Comparison of ENCODE assay signal across 8 cellular contexts in genomic region chr6:125346143-125346925, GRCh38. TPM values are rescaled to one million over a fixed set of nuclear protein-coding genes. Genes with fewer than 3 reads are reported as not detected.
DNase-seq lines count a peak whose midpoint lies in the region; ATAC-seq and TF ChIP-seq lines count a peak whose summit lies in the region.

No MANE protein-coding gene starts in this region.

- peak overlapping the region; percentile 15 for H3K4me3 Mint-ChIP-seq in activated CD8-positive, alpha-beta T cell treated with anti-CD3 and anti-CD28 coated beads, Interleukin-2, amount 10 ng/mL, durations not matched to agents 7 days and 5 days
- H3K4me3 Mint-ChIP-seq in activated CD8-positive, alpha-beta T cell treated with anti-CD3 and anti-CD28 coated beads for 36 hours: no peak overlapping the region

- TF ChIP-seq EP300 in tibial nerve (IDR thresholded peaks at IDR 0.05): no peak

- no peaks in the 10 kb centered on the region for H3K4me1 Mint-ChIP-seq in activated CD8-positive, alpha-beta T cell treated with anti-CD3 and anti-CD28 coated beads, Interleukin-2, amount 10 ng/mL, durations not matched to agents 7 days and 5 days (ENCODE audit: low read depth)
- no peaks in the 10 kb centered on the region for H3K4me1 Mint-ChIP-seq in activated CD8-positive, alpha-beta T cell treated with anti-CD3 and anti-CD28 coated beads for 36 hours (ENCODE audit: low read depth)

- CTCF ChIA-PET in activated CD8-positive, alpha-beta T cell treated with anti-CD3 and anti-CD28 coated beads, Interleukin-2, amount 10 ng/mL, durations not matched to agents 7 days and 5 days (lab: Charles Lee): interaction anchor here (1.0 kb wide), 1 partner anchor 11 kb away, joined by 3 read pairs; no protein-coding TSS in a partner anchor
- CTCF ChIA-PET in activated CD8-positive, alpha-beta T cell treated with anti-CD3 and anti-CD28 coated beads for 36 hours (lab: Charles Lee): no interaction called here

- no peak for DNase-seq in activated CD8-positive, alpha-beta T cell treated with anti-CD3 and anti-CD28 coated beads, Interleukin-2, amount 10 ng/mL, durations not matched to agents 7 days and 5 days
- DNase-seq in activated CD8-positive, alpha-beta T cell treated with anti-CD3 and anti-CD28 coated beads for 36 hours: no peak
- no peak for DNase-seq in caudate nucleus (lab: John Stamatoyannopoulos, UW)
- DNase-seq in tibial nerve (ENCODE audit: low spot score in 2 of 2): no peak
- no peak for DNase-seq in mucosa of gallbladder (ENCODE audit: low spot score)
- DNase-seq in T-helper 9 cell: no peak
- DNase-seq in ACHN: no peak

- peaks cover 0 to 10% (median 0%) of the 10 kb centered on the region in 4 donors for H3K4me1 ChIP-seq in tibial nerve

- POLR2A ChIA-PET in activated CD8-positive, alpha-beta T cell treated with anti-CD3 and anti-CD28 coated beads, Interleukin-2, amount 10 ng/mL, durations not matched to agents 7 days and 5 days (lab: Charles Lee): no interaction called here
- POLR2A ChIA-PET in activated CD8-positive, alpha-beta T cell treated with anti-CD3 and anti-CD28 coated beads for 36 hours (lab: Charles Lee): interaction anchor here (0.6 kb wide), 1 partner anchor 851 kb away, joined by 3 read pairs; no protein-coding TSS in a partner anchor

- H3K27me3 ChIP-seq in tibial nerve: no peaks in the 10 kb centered on the region

- no peak for ATAC-seq in activated CD8-positive, alpha-beta T cell treated with anti-CD3 and anti-CD28 coated beads, Interleukin-2, amount 10 ng/mL, durations not matched to agents 7 days and 5 days
- no peak for ATAC-seq in activated CD8-positive, alpha-beta T cell treated with anti-CD3 and anti-CD28 coated beads for 36 hours
- peak; percentile 59 for ATAC-seq in HG03159 (IDR thresholded peaks at IDR 0.05; ENCODE audit: unreplicated experiment)

- WGBS in tibial nerve, 2 donors: 40 to 42% methylated on average over 13 of the region's 13 CpGs

- TF ChIP-seq CTCF in activated CD8-positive, alpha-beta T cell treated with anti-CD3 and anti-CD28 coated beads for 36 hours (IDR thresholded peaks at IDR 0.05): no peak
- no peak for TF ChIP-seq CTCF in tibial nerve (IDR thresholded peaks at IDR 0.05)

- peaks cover 11% of the 10 kb centered on the region for H3K27me3 Mint-ChIP-seq in activated CD8-positive, alpha-beta T cell treated with anti-CD3 and anti-CD28 coated beads, Interleukin-2, amount 10 ng/mL, durations not matched to agents 7 days and 5 days (ENCODE audit: low read depth)
- H3K27me3 Mint-ChIP-seq in activated CD8-positive, alpha-beta T cell treated with anti-CD3 and anti-CD28 coated beads for 36 hours: peaks cover 6% of the 10 kb centered on the region

- intact Hi-C loops in activated CD8-positive, alpha-beta T cell treated with anti-CD3 and anti-CD28 coated beads for 36 hours (cut with micrococcal nuclease): no loop called here

- H3K9me3 ChIP-seq in tibial nerve: no peaks in the 10 kb centered on the region

- no peaks in the 10 kb centered on the region for H3K9me3 Mint-ChIP-seq in activated CD8-positive, alpha-beta T cell treated with anti-CD3 and anti-CD28 coated beads, Interleukin-2, amount 10 ng/mL, durations not matched to agents 7 days and 5 days (ENCODE audit: insufficient read depth)
- H3K9me3 Mint-ChIP-seq in activated CD8-positive, alpha-beta T cell treated with anti-CD3 and anti-CD28 coated beads for 36 hours: no peaks in the 10 kb centered on the region

- H3K27ac ChIP-seq in caudate nucleus (ENCODE audit: low read depth, low read length): peak overlapping the region; percentile 24
- peak overlapping the region in 2 of 4 donors; percentile 29 to 67 for H3K27ac ChIP-seq in tibial nerve

- TF ChIP-seq POLR2A in tibial nerve (IDR thresholded peaks at IDR 0.05): no peak

- H3K36me3 Mint-ChIP-seq in activated CD8-positive, alpha-beta T cell treated with anti-CD3 and anti-CD28 coated beads, Interleukin-2, amount 10 ng/mL, durations not matched to agents 7 days and 5 days (ENCODE audit: low read depth): no peaks in the 10 kb centered on the region
- H3K36me3 Mint-ChIP-seq in activated CD8-positive, alpha-beta T cell treated with anti-CD3 and anti-CD28 coated beads for 36 hours (ENCODE audit: low read depth): no peaks in the 10 kb centered on the region

- H3K27ac Mint-ChIP-seq in activated CD8-positive, alpha-beta T cell treated with anti-CD3 and anti-CD28 coated beads, Interleukin-2, amount 10 ng/mL, durations not matched to agents 7 days and 5 days: no peak overlapping the region
- H3K27ac Mint-ChIP-seq in activated CD8-positive, alpha-beta T cell treated with anti-CD3 and anti-CD28 coated beads for 36 hours: no peak overlapping the region

- in situ Hi-C loops in ACHN (cut with HindIII; ENCODE audit: low pct_ligation_motif_present, low pct_unique_long_range_greater_than_20kb, low sequenced_read_pairs): no loop called here

- H3K4me3 ChIP-seq in tibial nerve: peak overlapping the region in 3 of 4 donors; percentile 6 to 24 (median 13)

- H3K36me3 ChIP-seq in tibial nerve: no peaks in the 10 kb centered on the region

RNA-seq across cellular contexts. Expression of gene HDDC2, which starts 44.6 kb away (rescaled TPM):
- total RNA-seq in activated CD8-positive, alpha-beta T cell treated with anti-CD3 and anti-CD28 coated beads, Interleukin-2, amount 10 ng/mL, durations not matched to agents 7 days and 5 days: 10 to 100 TPM; 61.7 to 69.8 TPM
- total RNA-seq in activated CD8-positive, alpha-beta T cell treated with anti-CD3 and anti-CD28 coated beads for 36 hours: 100 to 1,000 TPM; 119 to 121 TPM
- total RNA-seq in tibial nerve: 10 to 100 TPM; 42.6 to 76.6 (median 62.3) TPM
- total RNA-seq in mucosa of gallbladder: 47.2 TPM
